ENCODE assay signal across 28 cellular contexts in the genomic region with DNA sequence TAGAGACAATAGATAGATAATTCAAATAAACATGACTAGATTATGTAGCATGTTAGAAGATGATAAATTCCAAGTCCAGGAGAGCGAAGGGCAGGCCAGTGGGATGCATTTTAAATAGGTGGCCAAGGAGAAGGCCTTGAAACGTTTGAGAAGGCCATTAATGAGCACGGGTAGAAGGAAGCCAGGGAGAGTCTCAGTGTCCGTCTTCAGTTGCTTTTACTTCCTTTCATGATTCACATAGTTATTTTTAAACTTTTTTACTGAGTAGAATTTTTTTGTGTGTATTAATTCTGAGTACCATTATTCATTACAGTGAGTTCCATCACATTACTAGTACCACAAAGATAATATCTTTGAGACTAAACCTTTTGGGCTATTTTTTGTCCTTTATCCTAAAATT.
DNase-seq lines count a peak whose midpoint lies in the region; ATAC-seq and TF ChIP-seq lines count a peak whose summit lies in the region.
"Had no signal": no experiment of that assay in that cellular context is flagged by ENCODE, and none has a peak within 500 bp of the region (broad histone marks: within the 10 kb centered on the region; RNA-seq: fewer than 3 reads in every experiment).

No MANE protein-coding gene starts in this region.

- H3K9me3 ChIP-seq in neural progenitor cell (ENCODE audit: low read depth) = no peaks in the 10 kb centered on the region
- H3K9me3 ChIP-seq: right lobe of liver, SJCRH30 had no signal

- H3K4me1 Mint-ChIP-seq in CD14-positive monocyte (peaks cover 57% of the 10 kb centered on the region), chondrocyte (ENCODE audit: low read depth) (peaks cover 63% of the 10 kb centered on the region), neural progenitor cell (peaks cover 60% of the 10 kb centered on the region), endothelial cell (ENCODE audit: unreplicated experiment) (peaks cover 16% of the 10 kb centered on the region)
- H3K4me1 Mint-ChIP-seq: CD4-positive, CD25-positive, alpha-beta regulatory T cell; naive B cell had no signal

- DNase-seq in CD14-positive monocyte (ENCODE audit: low spot score) (no peak), LHCN-M2 (ENCODE audit: low read depth) (peak; percentile 17), chondrocyte (ENCODE audit: low spot score) (no peak), neural progenitor cell (ENCODE audit: low spot score) (no peak), COLO829 (ENCODE audit: low spot score) (no peak), endothelial cell (ENCODE audit: low spot score) (no peak), C1 segment of cervical spinal cord (lab: John Stamatoyannopoulos, UW) (no peak)
- DNase-seq: activated CD4-positive, alpha-beta T cell treated with anti-CD3 and anti-CD28 coated beads for 48 hours; CD4-positive, CD25-positive, alpha-beta regulatory T cell; DMS153; effector memory CD4-positive, alpha-beta T cell; kidney glomerular epithelial cell; mesenchymal stem cell; naive B cell; NCI-H1048; NCI-H187 treated with DMSO at 0.1 percent for 48 hours; NCI-H2227 treated with DMSO at 0.1 percent for 48 hours; NCI-H748 treated with DMSO at 0.1 percent for 48 hours; PC-3; right lobe of liver; SJCRH30 had no signal

- no peaks in the 10 kb centered on the region for H3K27me3 ChIP-seq in neural progenitor cell
- H3K27me3 ChIP-seq: right lobe of liver, SJCRH30 had no signal

- H3K4me1 ChIP-seq in neural progenitor cell = peaks cover 47% of the 10 kb centered on the region
- H3K4me1 ChIP-seq: right lobe of liver, SJCRH30 had no signal

- H3K79me2 ChIP-seq in neural progenitor cell (ENCODE audit: low read depth) = no peaks in the 10 kb centered on the region
- H3K79me2 ChIP-seq: parathyroid adenoma had no signal

- no peak overlapping the region for H3K9ac ChIP-seq in neural progenitor cell
- H3K9ac ChIP-seq: parathyroid adenoma had no signal

- no peak overlapping the region for H2AFZ ChIP-seq in neural progenitor cell (replicated peaks)
- H2AFZ ChIP-seq: parathyroid adenoma had no signal

- H3K9me3 Mint-ChIP-seq in CD14-positive monocyte (no peaks in the 10 kb centered on the region), chondrocyte (ENCODE audit: low read depth) (no peaks in the 10 kb centered on the region), neural progenitor cell (no peaks in the 10 kb centered on the region), endothelial cell (ENCODE audit: unreplicated experiment) (no peaks in the 10 kb centered on the region)
- H3K9me3 Mint-ChIP-seq: activated naive CD4-positive, alpha-beta T cell treated with anti-CD3 and anti-CD28 coated beads, Interleukin-2, amount 50 U/mL, for 72 hours; activated T-helper 1 cell treated with anti-CD3 and anti-CD28 coated beads, Interleukin-12 subunit alpha, Interleukin-12 subunit beta, Interleukin-2, Interleukin-4 antibody, amounts not matched to agents 30 ng/mL and 10 ng/mL and 1 ng/mL, durations not matched to agents 14 hours and 24 hours and 36 hours; naive B cell; T-helper 1 cell treated with Interleukin-12 subunit alpha and Interleukin-12 subunit beta and Interleukin-4 antibody, amounts not matched to agents 30 μg/mL and 1 μg/mL, for 36 hours had no signal

- intact Hi-C loops in CD14-positive monocyte (cut with micrococcal nuclease) = no loop called here

- H3K27ac ChIP-seq in neural progenitor cell = no peak overlapping the region
- H3K27ac ChIP-seq: parathyroid adenoma, SJCRH30 had no signal

- no peak overlapping the region for H3K4me3 ChIP-seq in neural progenitor cell
- H3K4me3 ChIP-seq: K562, right lobe of liver, SJCRH30 had no signal

- H3K4me3 Mint-ChIP-seq in CD14-positive monocyte (peak overlapping the region in 1 of 2 donors; percentile 21), chondrocyte (ENCODE audit: unreplicated experiment) (no peak overlapping the region), neural progenitor cell (no peak overlapping the region), endothelial cell (ENCODE audit: unreplicated experiment) (no peak overlapping the region)
- H3K4me3 Mint-ChIP-seq: activated T-helper 1 cell treated with anti-CD3 and anti-CD28 coated beads, Interleukin-12 subunit alpha, Interleukin-12 subunit beta, Interleukin-2, Interleukin-4 antibody, amounts not matched to agents 30 ng/mL and 10 ng/mL and 1 ng/mL, durations not matched to agents 14 hours and 24 hours and 36 hours; CD4-positive, CD25-positive, alpha-beta regulatory T cell; naive B cell; T-helper 1 cell treated with Interleukin-12 subunit alpha and Interleukin-12 subunit beta and Interleukin-4 antibody, amounts not matched to agents 30 μg/mL and 1 μg/mL, for 36 hours had no signal

- TF ChIP-seq CTCF in CD14-positive monocyte (IDR thresholded peaks at IDR 0.05) = no peak
- no peak for TF ChIP-seq CTCF in chondrocyte (IDR thresholded peaks at IDR 0.05)
- TF ChIP-seq CTCF in neural progenitor cell (IDR thresholded peaks at IDR 0.05) = no peak
- TF ChIP-seq CTCF in endothelial cell (IDR thresholded peaks at IDR 0.05; ENCODE audit: unreplicated experiment) = no peak

- ATAC-seq in HG03520 (IDR thresholded peaks at IDR 0.05; ENCODE audit: unreplicated experiment) = no peak
- ATAC-seq: activated naive CD4-positive, alpha-beta T cell treated with anti-CD3 and anti-CD28 coated beads, Interleukin-2, amount 50 U/mL, for 72 hours; esophagus mucosa; K562; PC-3 had no signal

- peaks cover 21% of the 10 kb centered on the region for H3F3A ChIP-seq in neural progenitor cell (ENCODE audit: low read depth)

- H3K36me3 Mint-ChIP-seq in CD14-positive monocyte (peaks cover 0 to 2% of the 10 kb centered on the region in 2 donors), chondrocyte (ENCODE audit: low read depth) (no peaks in the 10 kb centered on the region), neural progenitor cell (peaks cover 10% of the 10 kb centered on the region), endothelial cell (ENCODE audit: low read depth, unreplicated experiment) (no peaks in the 10 kb centered on the region)
- H3K36me3 Mint-ChIP-seq: activated naive CD4-positive, alpha-beta T cell treated with anti-CD3 and anti-CD28 coated beads, Interleukin-2, amount 50 U/mL, for 72 hours; CD4-positive, CD25-positive, alpha-beta regulatory T cell; naive B cell had no signal

- H3K27ac Mint-ChIP-seq in CD14-positive monocyte (peak overlapping the region in 6 of 7 donors; percentile 63 to 90 (median 76)), chondrocyte (ENCODE audit: unreplicated experiment) (peak overlapping the region; percentile 37), neural progenitor cell (no peak overlapping the region), endothelial cell (ENCODE audit: unreplicated experiment) (no peak overlapping the region)
- H3K27ac Mint-ChIP-seq: activated naive CD4-positive, alpha-beta T cell treated with anti-CD3 and anti-CD28 coated beads, Interleukin-2, amount 50 U/mL, for 72 hours; activated T-helper 1 cell treated with anti-CD3 and anti-CD28 coated beads, Interleukin-12 subunit alpha, Interleukin-12 subunit beta, Interleukin-2, Interleukin-4 antibody, amounts not matched to agents 30 ng/mL and 10 ng/mL and 1 ng/mL, durations not matched to agents 14 hours and 24 hours and 36 hours; naive B cell; T-helper 1 cell treated with Interleukin-12 subunit alpha and Interleukin-12 subunit beta and Interleukin-4 antibody, amounts not matched to agents 30 μg/mL and 1 μg/mL, for 36 hours had no signal

- peaks cover 14% of the 10 kb centered on the region for H4K20me1 ChIP-seq in neural progenitor cell (ENCODE audit: low read depth)

- H3K36me3 ChIP-seq in neural progenitor cell = no peaks in the 10 kb centered on the region
- H3K36me3 ChIP-seq: right lobe of liver, SJCRH30 had no signal

- peak overlapping the region; percentile 61 for H3K4me2 ChIP-seq in neural progenitor cell

- no peaks in the 10 kb centered on the region for H3K27me3 Mint-ChIP-seq in CD14-positive monocyte (ENCODE audit: low read depth in 3 of 3)
- H3K27me3 Mint-ChIP-seq in chondrocyte (ENCODE audit: low read depth) = no peaks in the 10 kb centered on the region
- no peaks in the 10 kb centered on the region for H3K27me3 Mint-ChIP-seq in neural progenitor cell (ENCODE audit: insufficient read depth, low read depth)
- no peaks in the 10 kb centered on the region for H3K27me3 Mint-ChIP-seq in endothelial cell (ENCODE audit: unreplicated experiment)
- H3K27me3 Mint-ChIP-seq: naive B cell had no signal

Comparison
In these comparisons a context has a peak if more than half of its experiments do, and no peak if none do; other contexts are left out.
1. H3K27ac Mint-ChIP-seq: peak in CD14-positive monocyte (6 of 7) and chondrocyte (single experiment); none in neural progenitor cell (single experiment) and endothelial cell (single experiment).